ENCODE assay signal across 19 cellular contexts in genomic region chr20:5154543-5154925, GRCh38.
"Had no signal": no experiment of that assay in that cellular context is flagged by ENCODE, and none has a peak within 500 bp of the region (broad histone marks: within the 10 kb centered on the region; RNA-seq: fewer than 3 reads in every experiment).

No MANE protein-coding gene starts in this region.

- H3K27me3 ChIP-seq: cardiac muscle cell, dorsolateral prefrontal cortex, right lobe of liver, thyroid gland had no signal

- DNase-seq: activated CD4-positive, CD25-positive, alpha-beta regulatory T cell; activated CD8-positive, alpha-beta memory T cell treated with anti-CD3 and anti-CD28 coated beads for 24 hours; activated CD8-positive, alpha-beta memory T cell treated with anti-CD3 and anti-CD28 coated beads, Interleukin-2, amount 50 U/mL, for 48 hours; activated effector memory CD4-positive, alpha-beta T cell treated with anti-CD3 and anti-CD28 coated beads, Interleukin-2, amount 50 U/mL, for 16 hours; activated T-cell treated with anti-CD3 and anti-CD28 coated beads, Interleukin-2, amount 50 U/mL, for 48 hours; amniotic stem cell; dorsolateral prefrontal cortex; erythroblast; foreskin melanocyte; head of caudate nucleus; mesenchymal stem cell; naive thymus-derived CD4-positive, alpha-beta T cell; stimulated activated CD4-positive, alpha-beta T cell treated with anti-CD3 and anti-CD28 coated beads, Interleukin-4, amount 100 ng/mL, for 24 hours; T-helper 1 cell; T-helper 9 cell; thyroid gland had no signal

- H3K9me3 Mint-ChIP-seq: stimulated activated effector memory CD8-positive, alpha-beta T cell treated with anti-CD3 and anti-CD28 coated beads, Interleukin-12 subunit alpha, Interleukin-12 subunit beta, amount 100 ng/mL, for 72 hours had no signal

- H3K4me3 ChIP-seq: cardiac muscle cell, dorsolateral prefrontal cortex, right lobe of liver, thyroid gland had no signal

- H3K4me3 Mint-ChIP-seq: stimulated activated effector memory CD8-positive, alpha-beta T cell treated with anti-CD3 and anti-CD28 coated beads, Interleukin-12 subunit alpha, Interleukin-12 subunit beta, amount 100 ng/mL, for 72 hours had no signal

- H3K27me3 Mint-ChIP-seq: naive thymus-derived CD4-positive, alpha-beta T cell had no signal

- H3K36me3 ChIP-seq: cardiac muscle cell, right lobe of liver, thyroid gland had no signal

- H3K27ac ChIP-seq: cardiac muscle cell, thyroid gland had no signal

- ATAC-seq: naive thymus-derived CD4-positive, alpha-beta T cell; right lobe of liver had no signal

- H3K9me3 ChIP-seq: right lobe of liver, thyroid gland had no signal
